8 cellular contexts compared by ENCODE assay signal in the genomic region with DNA sequence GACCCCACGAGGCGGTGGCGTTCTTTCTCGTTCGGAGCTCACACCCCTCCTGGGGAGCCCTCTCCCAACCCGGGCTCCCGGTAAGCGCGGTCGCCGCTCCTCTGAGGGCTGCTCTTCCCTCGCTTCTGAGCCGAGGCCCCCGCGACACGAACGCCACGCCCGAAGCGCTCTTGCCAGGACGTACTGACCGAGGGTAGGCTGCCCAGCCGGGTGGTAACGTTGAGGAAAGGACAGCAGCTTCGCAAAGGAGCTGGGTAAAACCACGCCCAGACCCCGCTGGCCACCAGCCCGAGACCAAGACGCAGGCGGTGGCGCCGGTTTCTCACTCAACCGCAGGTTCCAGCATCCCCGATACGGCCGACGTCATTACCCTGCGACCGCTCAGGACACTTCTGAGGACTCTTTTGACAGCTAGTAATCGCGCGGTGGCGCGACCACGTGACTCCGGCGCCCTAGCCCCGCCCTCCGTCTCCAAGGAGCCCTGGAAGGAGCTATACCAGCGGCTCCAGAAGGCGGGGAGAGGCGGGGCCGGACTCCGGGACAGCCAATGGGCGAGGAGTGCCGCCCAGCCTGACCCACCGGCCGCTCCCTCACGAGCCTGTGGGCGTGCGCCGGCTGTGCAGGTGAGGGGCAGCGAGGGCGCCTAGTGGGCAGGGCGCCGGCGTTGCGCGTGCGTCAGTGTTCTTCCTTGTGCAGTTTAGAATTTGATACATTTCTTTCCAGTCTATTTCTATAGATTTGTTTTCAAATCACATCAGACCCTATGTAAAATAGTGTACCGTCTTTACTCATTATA. TPM values are rescaled to one million over a fixed set of nuclear protein-coding genes. Genes with fewer than 3 reads are reported as not detected.
A peak's percentile ranks its signal among the peaks of the same experiment; 100 is the strongest.
DNase-seq lines count a peak whose midpoint lies in the region; ATAC-seq and TF ChIP-seq lines count a peak whose summit lies in the region.

No MANE protein-coding gene starts in this region.

- peaks cover 28% of the 10 kb centered on the region for H3K4me1 ChIP-seq in CD4-positive, CD25-positive, alpha-beta regulatory T cell (ENCODE audit: control insufficient read depth, insufficient read depth, low read length, poor library complexity, severe bottlenecking)
- H3K4me1 ChIP-seq in left lung, result peaks cover 13 to 36% of the 10 kb centered on the region in 2 donors

- TF ChIP-seq CTCF in left lung (IDR thresholded peaks at IDR 0.05), result peak in 1 of 2 donors; percentile 16

- peak; percentile 99 to 100 (median 99) for DNase-seq in CD4-positive, CD25-positive, alpha-beta regulatory T cell
- DNase-seq in NCI-H774 (lab: John Stamatoyannopoulos, UW) (peak; percentile 98), dermis blood vessel endothelial cell (peak; percentile 100), left lung (peak; percentile 100)
- peak; percentile 100 for DNase-seq in activated CD4-positive, alpha-beta T cell treated with anti-CD3 and anti-CD28 coated beads, Interleukin-2, amount 50 U/mL, for 48 hours
- peak; percentile 100 for DNase-seq in stimulated activated CD4-positive, alpha-beta T cell treated with anti-CD3 and anti-CD28 coated beads, Interleukin-2, amount 100 ng/mL, for 4 hours (ENCODE audit: low read depth)

- intact Hi-C loops in left lung (cut with DNase I), result no loop called here

- H3K4me1 Mint-ChIP-seq in CD4-positive, CD25-positive, alpha-beta regulatory T cell, result peaks cover 9 to 36% (median 23%) of the 10 kb centered on the region in 4 donors

- H3K36me3 ChIP-seq in CD4-positive, CD25-positive, alpha-beta regulatory T cell (ENCODE audit: control insufficient read depth, insufficient read depth, low read length), result peaks cover 17% of the 10 kb centered on the region
- peaks cover 0 to 27% of the 10 kb centered on the region in 2 donors for H3K36me3 ChIP-seq in left lung

- ATAC-seq in CD4-positive, CD25-positive, alpha-beta regulatory T cell (ENCODE audit: low read depth in 2 of 2), result peak; percentile 77
- ATAC-seq in GM19438 (IDR thresholded peaks at IDR 0.05; ENCODE audit: low read depth, unreplicated experiment), result peak; percentile 64
- ATAC-seq in HG03571 (IDR thresholded peaks at IDR 0.05; ENCODE audit: unreplicated experiment), result peak; percentile 63
- peak; percentile 87 for ATAC-seq in left lung

- peak overlapping the region; percentile 86 for H3K4me3 ChIP-seq in CD4-positive, CD25-positive, alpha-beta regulatory T cell (ENCODE audit: low read depth, low read length)
- H3K4me3 ChIP-seq in left lung, result peak overlapping the region; percentile 55 to 56

- peaks cover 7% of the 10 kb centered on the region for H3K27me3 Mint-ChIP-seq in CD4-positive, CD25-positive, alpha-beta regulatory T cell

- H3K9me3 Mint-ChIP-seq in CD4-positive, CD25-positive, alpha-beta regulatory T cell, result no peaks in the 10 kb centered on the region

- no peaks in the 10 kb centered on the region for H3K27me3 ChIP-seq in CD4-positive, CD25-positive, alpha-beta regulatory T cell (ENCODE audit: control insufficient read depth, insufficient read depth, low read length)
- H3K27me3 ChIP-seq in left lung, result no peaks in the 10 kb centered on the region

- H3K27ac Mint-ChIP-seq in CD4-positive, CD25-positive, alpha-beta regulatory T cell, result peak overlapping the region; percentile 93 to 99 (median 99)

- peaks cover under 1% of the 10 kb centered on the region for H3K36me3 Mint-ChIP-seq in CD4-positive, CD25-positive, alpha-beta regulatory T cell

- H3K27ac ChIP-seq in CD4-positive, CD25-positive, alpha-beta regulatory T cell (ENCODE audit: insufficient read depth, low read length, poor library complexity, severe bottlenecking), result peak overlapping the region; percentile 94
- H3K27ac ChIP-seq in left lung, result peak overlapping the region; percentile 94 to 98

- peak overlapping the region; percentile 93 to 99 (median 96) for H3K4me3 Mint-ChIP-seq in CD4-positive, CD25-positive, alpha-beta regulatory T cell

- no peaks in the 10 kb centered on the region for H3K9me3 ChIP-seq in CD4-positive, CD25-positive, alpha-beta regulatory T cell (ENCODE audit: control insufficient read depth in 2 of 2, low read length in 2 of 2)
- H3K9me3 ChIP-seq in left lung, result no peaks in the 10 kb centered on the region

RNA-seq across cellular contexts. Expression of a gene that starts 4.0 kb away (rescaled TPM):
- 24.8 TPM for total RNA-seq in CD4-positive, CD25-positive, alpha-beta regulatory T cell
- polyA plus RNA-seq in CD4-positive, CD25-positive, alpha-beta regulatory T cell, result 1 to 10 TPM; 3.1 to 4.1 (median 3.3) TPM
- 19.1 and 31.5 TPM in 2 replicates for total RNA-seq in dermis blood vessel endothelial cell
- 10 to 100 TPM; 13.4 to 18.0 TPM for total RNA-seq in left lung

RNA-seq across cellular contexts. Expression of a gene that starts 7.4 kb away (rescaled TPM):
- 41.5 TPM for total RNA-seq in CD4-positive, CD25-positive, alpha-beta regulatory T cell
- 10 to 100 TPM; 47.1 to 71.5 (median 56.9) TPM for polyA plus RNA-seq in CD4-positive, CD25-positive, alpha-beta regulatory T cell
- 24.8 and 36.2 TPM in 2 replicates for total RNA-seq in dermis blood vessel endothelial cell
- 10 to 100 TPM; 12.0 to 19.4 TPM for total RNA-seq in left lung

Comparison
In these comparisons a context has a peak if more than half of its experiments do, and no peak if none do; other contexts are left out.
1. Peak in every context shown above with its lines: DNase-seq, ATAC-seq, H3K4me3 ChIP-seq and H3K27ac ChIP-seq.